Comparison of ENCODE assay signal across 8 cellular contexts in the genomic region with DNA sequence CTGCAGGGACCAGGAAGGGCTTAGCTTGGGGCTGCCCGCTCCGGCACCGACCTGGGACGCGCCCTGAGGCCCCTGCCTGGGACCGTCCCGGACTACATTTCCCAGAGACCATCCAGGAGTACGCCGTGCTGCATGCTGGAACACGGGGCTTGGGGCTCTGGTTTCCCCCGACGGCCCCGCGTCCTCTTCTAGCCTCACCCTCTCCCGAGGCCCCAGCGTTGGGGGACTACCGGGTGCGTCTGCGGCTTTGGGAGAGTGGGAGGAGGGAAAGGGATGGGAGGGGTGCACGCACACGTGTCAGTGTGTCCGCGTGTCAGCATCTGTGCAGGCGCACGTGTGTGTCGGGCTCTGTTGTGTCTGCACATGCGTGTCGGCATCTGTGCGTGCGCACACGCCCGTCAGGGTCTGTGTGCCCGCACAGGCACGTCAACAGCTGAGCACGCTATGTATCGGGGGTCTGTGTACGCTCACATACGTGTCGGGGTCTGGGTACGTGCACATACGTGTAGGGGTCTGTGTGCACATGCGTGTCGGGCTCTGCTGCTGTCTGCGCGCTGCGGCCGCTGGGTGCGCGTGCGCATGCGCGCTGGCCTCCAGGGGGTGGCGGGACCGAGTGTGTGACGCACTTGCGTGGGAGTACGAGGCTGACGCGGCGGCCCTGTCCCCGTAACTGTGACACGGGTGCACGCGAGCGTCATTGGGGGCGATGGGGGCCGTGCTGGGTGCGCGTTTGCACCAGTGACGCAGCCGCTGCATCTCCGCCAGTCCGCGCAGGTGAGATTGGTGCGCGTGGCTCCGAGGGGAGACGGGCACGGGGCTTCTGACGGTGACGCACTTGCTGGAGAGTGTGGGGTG. TPM values are rescaled to one million over a fixed set of nuclear protein-coding genes. Genes with fewer than 3 reads are reported as not detected.
DNase-seq lines count a peak whose midpoint lies in the region; ATAC-seq and TF ChIP-seq lines count a peak whose summit lies in the region.

Gene ZNF331, plus strand, starts transcription at position 623 of the 855 bp plus-strand sequence. CDS start 31,232 bp downstream, outside the sequence.

- peak; percentile 52; the same call in 2 of the 3 replicates for TF ChIP-seq CTCF in GM12872 (IDR thresholded peaks at IDR 0.05; ENCODE audit: insufficient read depth, low read depth, low read length)

- peak; percentile 62 for ATAC-seq in HG02623 (IDR thresholded peaks at IDR 0.05; ENCODE audit: unreplicated experiment)
- no peak for ATAC-seq in GM18519 (IDR thresholded peaks at IDR 0.05; ENCODE audit: low FRiP score, unreplicated experiment)

- DNase-seq in NCI-H345 treated with DMSO at 0.1 percent for 48 hours (lab: John Stamatoyannopoulos, UW; ENCODE audit: unreplicated experiment) (peak; percentile 56), epidermal melanocyte (ENCODE audit: insufficient read length, low spot score) (peak; percentile 23), mucosa of gallbladder (ENCODE audit: low spot score) (peak; percentile 81)
- peak; percentile 91 for DNase-seq in activated CD8-positive, alpha-beta memory T cell treated with anti-CD3 and anti-CD28 coated beads, Interleukin-2, amount 50 U/mL, for 4 hours
- peak; percentile 76 to 83 for DNase-seq in stimulated activated CD8-positive, alpha-beta memory T cell treated with anti-CD3 and anti-CD28 coated beads, Interleukin-4, amount 100 ng/mL, for 4 hours (ENCODE audit: low read depth in 2 of 2, low spot score in 1 of 2)

RNA-seq across cellular contexts. Expression of gene ZNF331, which starts in this region (rescaled TPM):
- 27.0 TPM for total RNA-seq in mucosa of gallbladder

Comparison
In these comparisons a context has a peak if more than half of its experiments do, and no peak if none do; other contexts are left out.
1. DNase-seq: peak in every context shown above with its lines; median percentile 91 in activated CD8-positive, alpha-beta memory T cell treated with anti-CD3 and anti-CD28 coated beads, Interleukin-2, amount 50 U/mL, for 4 hours; 81 in mucosa of gallbladder; 80 in stimulated activated CD8-positive, alpha-beta memory T cell treated with anti-CD3 and anti-CD28 coated beads, Interleukin-4, amount 100 ng/mL, for 4 hours; 56 in NCI-H345 treated with DMSO at 0.1 percent for 48 hours; 23 in epidermal melanocyte.